9 cellular contexts compared by ENCODE assay signal in genomic region chr19:38684862-38685665, GRCh38. TPM values are rescaled to one million over a fixed set of nuclear protein-coding genes. Genes with fewer than 3 reads are reported as not detected.
A peak's percentile ranks its signal among the peaks of the same experiment; 100 is the strongest.
DNase-seq lines count a peak whose midpoint lies in the region; ATAC-seq and TF ChIP-seq lines count a peak whose summit lies in the region.
"Had no signal": no experiment of that assay in that cellular context is flagged by ENCODE, and none has a peak within 500 bp of the region (broad histone marks: within the 10 kb centered on the region; RNA-seq: fewer than 3 reads in every experiment).

No MANE protein-coding gene starts in this region.

- H3K4me3 ChIP-seq in cardiac muscle cell, result no peak overlapping the region
- no peak overlapping the region for H3K4me3 ChIP-seq in colonic mucosa
- no peak overlapping the region for H3K4me3 ChIP-seq in muscle layer of duodenum (ENCODE audit: low read depth in 1 of 2, low read length in 2 of 2)
- H3K4me3 ChIP-seq in vagina, result no peak overlapping the region

- peak overlapping the region; percentile 77 to 78 for H3K9ac ChIP-seq in colonic mucosa (ENCODE audit: low read depth in 2 of 2, low read length in 2 of 2)

- H3K9me3 ChIP-seq in cardiac muscle cell (ENCODE audit: low read depth) (no peaks in the 10 kb centered on the region), colonic mucosa (no peaks in the 10 kb centered on the region), muscle layer of duodenum (ENCODE audit: control insufficient read depth in 1 of 2, low read length in 2 of 2) (no peaks in the 10 kb centered on the region), vagina (no peaks in the 10 kb centered on the region)

- intact Hi-C loops in cardiac septum (cut with DNase I) (no loop called here), colonic mucosa (cut with DNase I) (loop anchor here (5.0 kb wide), 1 partner anchor 38 kb away; the partner anchor contains the start of gene ACTN4), vagina (cut with DNase I) (no loop called here)

- H3K27ac ChIP-seq in cardiac muscle cell, result peak overlapping the region; percentile 96
- H3K27ac ChIP-seq in colonic mucosa, result peak overlapping the region; percentile 89
- peak overlapping the region; percentile 94 for H3K27ac ChIP-seq in muscle layer of duodenum (ENCODE audit: low read length)
- H3K27ac ChIP-seq in vagina, result peak overlapping the region; percentile 98

- no peak for TF ChIP-seq CTCF in cardiac muscle cell (IDR thresholded peaks at IDR 0.05; ENCODE audit: low read depth, low read length)
- TF ChIP-seq CTCF in colonic mucosa (IDR thresholded peaks at IDR 0.05), result no peak
- TF ChIP-seq CTCF in vagina (IDR thresholded peaks at IDR 0.05), result no peak
- no peak for TF ChIP-seq CTCF in GM20000 (IDR thresholded peaks at IDR 0.05; ENCODE audit: extremely low read depth, missing control alignments)

- H3K4me1 ChIP-seq in cardiac muscle cell (ENCODE audit: low read depth) (peaks cover 43% of the 10 kb centered on the region), colonic mucosa (peaks cover 33% of the 10 kb centered on the region), muscle layer of duodenum (ENCODE audit: control insufficient read depth in 1 of 2, insufficient read depth in 2 of 2, low read length in 2 of 2) (peaks cover 47 to 50% of the 10 kb centered on the region in 2 donors), vagina (peaks cover 90% of the 10 kb centered on the region)

- no peak for DNase-seq in cardiac muscle cell (ENCODE audit: low read depth in 1 of 2, low spot score in 1 of 2)
- no peak for DNase-seq in cardiac septum (ENCODE audit: low spot score)
- DNase-seq in colonic mucosa, result no peak
- DNase-seq in vagina (ENCODE audit: extremely low spot score in 2 of 2), result no peak
- DNase-seq in activated gamma-delta T cell (lab: John Stamatoyannopoulos, UW), result no peak
- no peak for DNase-seq in GM20000 (ENCODE audit: low spot score)
- DNase-seq: KG1 had no signal

- TF ChIP-seq POLR2A in vagina (IDR thresholded peaks at IDR 0.05), result no peak

- H3K27me3 ChIP-seq in cardiac muscle cell (no peaks in the 10 kb centered on the region), colonic mucosa (no peaks in the 10 kb centered on the region), muscle layer of duodenum (ENCODE audit: low read depth, low read length) (no peaks in the 10 kb centered on the region), vagina (no peaks in the 10 kb centered on the region)

- H3K36me3 ChIP-seq in cardiac muscle cell (no peaks in the 10 kb centered on the region), colonic mucosa (no peaks in the 10 kb centered on the region), muscle layer of duodenum (ENCODE audit: control insufficient read depth in 1 of 2, insufficient read depth in 2 of 2, low read length in 2 of 2) (peaks cover 6 to 28% of the 10 kb centered on the region in 2 donors), vagina (no peaks in the 10 kb centered on the region)

- ATAC-seq in GM21447 (IDR thresholded peaks at IDR 0.05; ENCODE audit: unreplicated experiment), result no peak

RNA-seq across cellular contexts. Expression of gene ACTN4, which starts 37.6 kb away (rescaled TPM):
- total RNA-seq in cardiac muscle cell (391 and 465 TPM in 2 replicates), cardiac septum (190 TPM), colonic mucosa (1,000 to 10,000 TPM; 1,019 to 1,060 TPM), vagina (513 TPM)
- polyA plus RNA-seq in cardiac muscle cell, result 70.2 and 77.4 TPM in 2 replicates

RNA-seq across cellular contexts. Expression of gene CAPN12, which starts 59.2 kb away (rescaled TPM):
- total RNA-seq in cardiac muscle cell, result 1.6 and 10.9 TPM in 2 replicates
- polyA plus RNA-seq in cardiac muscle cell, result 1.3 and 3.4 TPM in 2 replicates
- total RNA-seq in cardiac septum, result 1.7 TPM
- 1 to 10 TPM; 5.2 to 5.7 TPM for total RNA-seq in colonic mucosa
- total RNA-seq in vagina, result 9.6 TPM
